8 cellular contexts compared by ENCODE assay signal in genomic region chr17:78325076-78325712, GRCh38. TPM values are rescaled to one million over a fixed set of nuclear protein-coding genes. Genes with fewer than 3 reads are reported as not detected.
A peak's percentile ranks its signal among the peaks of the same experiment; 100 is the strongest.
DNase-seq lines count a peak whose midpoint lies in the region; ATAC-seq, FAIRE-seq and TF ChIP-seq lines count a peak whose summit lies in the region.

No MANE protein-coding gene starts in this region.

- no peaks in the 10 kb centered on the region for H3K27me3 ChIP-seq in CD8-positive, alpha-beta T cell (ENCODE audit: insufficient read depth, low read length)

- peaks cover 19% of the 10 kb centered on the region for H3K4me1 Mint-ChIP-seq in CD8-positive, alpha-beta T cell (ENCODE audit: low read depth)
- peaks cover 8% of the 10 kb centered on the region for H3K4me1 Mint-ChIP-seq in glutamatergic neuron (ENCODE audit: low read depth, unreplicated experiment)

- H3K9me3 ChIP-seq in CD8-positive, alpha-beta T cell (ENCODE audit: low read length), result no peaks in the 10 kb centered on the region

- no peaks in the 10 kb centered on the region for H3K9me3 Mint-ChIP-seq in CD8-positive, alpha-beta T cell
- peaks cover 2% of the 10 kb centered on the region for H3K9me3 Mint-ChIP-seq in glutamatergic neuron (ENCODE audit: unreplicated experiment)

- H3K4me3 Mint-ChIP-seq in CD8-positive, alpha-beta T cell, result peak overlapping the region; percentile 63
- no peak overlapping the region for H3K4me3 Mint-ChIP-seq in glutamatergic neuron (ENCODE audit: unreplicated experiment)

- no peaks in the 10 kb centered on the region for H3K36me3 Mint-ChIP-seq in CD8-positive, alpha-beta T cell
- H3K36me3 Mint-ChIP-seq in glutamatergic neuron (ENCODE audit: unreplicated experiment), result no peaks in the 10 kb centered on the region

- peak overlapping the region; percentile 76 for H3K27ac Mint-ChIP-seq in CD8-positive, alpha-beta T cell
- H3K27ac Mint-ChIP-seq in glutamatergic neuron (ENCODE audit: unreplicated experiment), result peak overlapping the region; percentile 79

- no peaks in the 10 kb centered on the region for H3K36me3 ChIP-seq in CD8-positive, alpha-beta T cell (ENCODE audit: insufficient read depth, low read length)

- intact Hi-C loops in CD8-positive, alpha-beta T cell (cut with DNase I, micrococcal nuclease), result no loop called here
- intact Hi-C loops in posterior vena cava (cut with DNase I), result no loop called here

- no peak for TF ChIP-seq CTCF in CD8-positive, alpha-beta T cell (IDR thresholded peaks at IDR 0.05)
- no peak for TF ChIP-seq CTCF in WI38 (IDR thresholded peaks at IDR 0.05; ENCODE audit: low read depth, low read length)
- TF ChIP-seq CTCF in glutamatergic neuron (IDR thresholded peaks at IDR 0.05; ENCODE audit: partially characterized antibody, unreplicated experiment), result no peak

- POLR2A ChIA-PET in CD8-positive, alpha-beta T cell (lab: Charles Lee), result interaction anchor here (1.0 to 1.4 kb wide), 2 partner anchors 11 to 18 kb away, joined by 3 to 4 read pairs; no protein-coding TSS in a partner anchor

- no peak for TF ChIP-seq POLR2A in GM12892 (IDR thresholded peaks at IDR 0.05; ENCODE audit: low read depth, low read length)

- H3K27ac ChIP-seq in CD8-positive, alpha-beta T cell (ENCODE audit: low read depth, low read length), result no peak overlapping the region

- FAIRE-seq in GM12892 (lab: Jason Lieb, UNC), result no peak

- H3K27me3 Mint-ChIP-seq in CD8-positive, alpha-beta T cell (ENCODE audit: low read depth), result no peaks in the 10 kb centered on the region
- peaks cover 5% of the 10 kb centered on the region for H3K27me3 Mint-ChIP-seq in glutamatergic neuron (ENCODE audit: unreplicated experiment)

- H3K4me1 ChIP-seq in CD8-positive, alpha-beta T cell (ENCODE audit: insufficient read depth, low read length), result peaks cover 16% of the 10 kb centered on the region

- H3K4me3 ChIP-seq in CD8-positive, alpha-beta T cell (ENCODE audit: low read depth, low read length), result peak overlapping the region; percentile 26
- peak overlapping the region; percentile 23 for H3K4me3 ChIP-seq in WI38 (ENCODE audit: low read depth, low read length)

- no peak for DNase-seq in CD8-positive, alpha-beta T cell
- DNase-seq in glutamatergic neuron (no peak), posterior vena cava (ENCODE audit: low spot score) (peak; percentile 94), NCI-H82 treated with DMSO at 0.1 percent for 48 hours (lab: John Stamatoyannopoulos, UW; ENCODE audit: unreplicated experiment) (no peak), SIG-M5 treated with dmso at 0.1 percent for 504 hours (lab: John Stamatoyannopoulos, UW; ENCODE audit: unreplicated experiment) (no peak), GM12892 (ENCODE audit: insufficient read length) (no peak)

- CTCF ChIA-PET in CD8-positive, alpha-beta T cell (lab: Charles Lee), result interaction anchor here (2.1 kb wide), 1 partner anchor 35 kb away, joined by 5 read pairs; the partner anchor contains the start of gene SOCS3

- no peak for ATAC-seq in CD8-positive, alpha-beta T cell
- ATAC-seq in HG02852 (IDR thresholded peaks at IDR 0.05; ENCODE audit: unreplicated experiment), result no peak

RNA-seq across cellular contexts. Expression of gene SOCS3, which starts 34.7 kb away (rescaled TPM):
- 100 to 1,000 TPM; 279 to 283 TPM for total RNA-seq in CD8-positive, alpha-beta T cell
- total RNA-seq in glutamatergic neuron (ENCODE audit: unreplicated experiment) (3.1 TPM), posterior vena cava (10 to 100 TPM; 47.4 to 85.2 TPM)
- 2.3 TPM for polyA plus RNA-seq in GM12892 (2012; ENCODE audit: missing spikeins)

RNA-seq across cellular contexts. Expression of gene PGS1, which starts 53.3 kb away (rescaled TPM):
- 10 to 100 TPM; 34.6 to 36.3 TPM for total RNA-seq in CD8-positive, alpha-beta T cell
- total RNA-seq in glutamatergic neuron (ENCODE audit: unreplicated experiment) (50.2 TPM), posterior vena cava (10 to 100 TPM; 33.6 to 33.7 TPM)
- polyA plus RNA-seq in GM12892 (2012; ENCODE audit: missing spikeins), result 16.9 TPM

Comparison
In these comparisons a context has a peak if more than half of its experiments do, and no peak if none do; other contexts are left out.
1. RNA of gene SOCS3, which starts 34.7 kb away (total RNA-seq): 279 to 283 TPM in CD8-positive, alpha-beta T cell and 47.4 to 85.2 TPM in posterior vena cava; 3.1 TPM in glutamatergic neuron (single experiment); every median in the first group is over 10 times any median in the second.